In genomic region chr1:118483245-118484006, GRCh38 we compare ENCODE assay signal across 11 cellular contexts.
"Had no signal": no experiment of that assay in that cellular context is flagged by ENCODE, and none has a peak within 500 bp of the region (broad histone marks: within the 10 kb centered on the region; RNA-seq: fewer than 3 reads in every experiment).

No MANE protein-coding gene starts in this region.

- DNase-seq: activated CD4-positive, alpha-beta T cell treated with anti-CD3 and anti-CD28 coated beads for 4 hours; activated CD8-positive, alpha-beta T cell treated with anti-CD3 and anti-CD28 coated beads, Interleukin-2, amount 10 ng/mL, durations not matched to agents 7 days and 5 days; activated naive CD4-positive, alpha-beta T cell treated with Interleukin-2 at 50 U/mL for 16 hours; colonic mucosa; effector memory CD4-positive, alpha-beta T cell; hypothalamus; left ventricle myocardium superior; ovary; tibial artery had no signal

- H3K4me3 ChIP-seq: cardiac muscle cell, colonic mucosa, ovary, tibial artery had no signal

- H3K27me3 ChIP-seq: cardiac muscle cell, colonic mucosa, ovary, tibial artery had no signal

- H3K27ac ChIP-seq: cardiac muscle cell, colonic mucosa, ovary, tibial artery had no signal

- H3K4me1 ChIP-seq: colonic mucosa, tibial artery had no signal

- ATAC-seq: activated CD8-positive, alpha-beta T cell treated with anti-CD3 and anti-CD28 coated beads, Interleukin-2, amount 10 ng/mL, durations not matched to agents 7 days and 5 days; left ventricle myocardium superior had no signal

- H3K27ac Mint-ChIP-seq: activated CD8-positive, alpha-beta T cell treated with anti-CD3 and anti-CD28 coated beads, Interleukin-2, amount 10 ng/mL, durations not matched to agents 7 days and 5 days had no signal

- H3K4me3 Mint-ChIP-seq: activated CD8-positive, alpha-beta T cell treated with anti-CD3 and anti-CD28 coated beads, Interleukin-2, amount 10 ng/mL, durations not matched to agents 7 days and 5 days; neural crest cell had no signal

- H3K36me3 ChIP-seq: cardiac muscle cell, colonic mucosa, ovary, tibial artery had no signal

- H3K9me3 ChIP-seq: colonic mucosa, ovary, tibial artery had no signal
